8 cellular contexts compared by ENCODE assay signal in the genomic region with DNA sequence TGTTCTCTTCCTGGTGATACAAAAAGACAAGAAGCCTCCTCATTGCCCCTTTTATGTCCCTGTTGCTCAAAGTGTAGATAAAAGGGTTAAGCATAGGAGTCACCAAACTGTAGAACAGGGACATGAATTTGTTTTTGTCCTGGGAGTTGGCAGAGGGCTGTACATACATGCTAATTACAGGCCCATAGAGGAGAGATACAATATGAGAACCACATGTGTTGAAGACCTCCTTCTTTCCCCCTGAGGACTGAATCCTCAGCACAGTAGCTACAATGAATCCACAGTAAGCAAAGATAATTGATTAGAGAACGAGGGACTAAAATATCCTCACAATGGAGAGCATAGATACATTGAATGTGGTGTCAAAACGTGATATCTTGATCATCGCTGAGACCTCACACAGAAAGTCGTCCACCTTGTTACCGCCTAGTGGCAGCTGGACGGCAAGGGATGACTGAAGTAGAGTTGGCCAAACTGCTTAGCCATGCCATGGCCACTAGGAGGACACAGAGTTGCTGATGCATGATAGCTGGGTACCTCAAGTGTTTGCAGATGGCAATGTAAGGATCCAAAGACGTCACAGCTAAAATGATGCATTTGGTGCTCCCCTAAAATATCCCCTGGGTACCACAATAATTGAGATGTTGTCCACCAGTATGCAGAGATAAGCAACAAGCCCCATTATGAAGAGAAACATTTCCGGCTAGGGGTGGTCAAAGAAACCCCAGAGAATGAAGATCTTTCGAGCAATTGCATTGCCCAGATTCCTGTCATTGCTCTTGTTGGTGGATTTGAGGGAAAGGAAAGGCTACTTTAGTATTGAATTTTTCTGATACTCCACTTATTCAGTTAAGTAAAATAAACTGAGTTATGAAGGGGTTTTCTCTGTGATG. TPM values are rescaled to one million over a fixed set of nuclear protein-coding genes. Genes with fewer than 3 reads are reported as not detected.
A peak's percentile ranks its signal among the peaks of the same experiment; 100 is the strongest.
DNase-seq lines count a peak whose midpoint lies in the region; ATAC-seq and TF ChIP-seq lines count a peak whose summit lies in the region.

No MANE protein-coding gene starts in this region.

- H3K4me3 ChIP-seq in upper lobe of right lung: no peak overlapping the region

- in situ Hi-C loops in SK-MEL-5 (cut with HindIII; ENCODE audit: low pct_unique_long_range_greater_than_20kb, low sequenced_read_pairs): no loop called here

- H3K27me3 ChIP-seq in upper lobe of right lung: no peaks in the 10 kb centered on the region

- DNase-seq in NCI-H1105 treated with DMSO at 0.1 percent for 48 hours (lab: John Stamatoyannopoulos, UW) (peak; percentile 25), NCI-H1105 (lab: John Stamatoyannopoulos, UW) (no peak), SK-MEL-5 (ENCODE audit: low read depth, low spot score) (peak; percentile 74), foreskin melanocyte (peak; percentile 1), upper lobe of right lung (no peak), middle frontal gyrus (ENCODE audit: extremely low spot score, low spot score) (no peak)
- DNase-seq in activated effector memory CD4-positive, alpha-beta T cell treated with Interleukin-2 at 50 U/mL for 16 hours: no peak

- intact Hi-C loops in upper lobe of right lung (cut with DNase I): no loop called here

- no peak overlapping the region for H3K27ac ChIP-seq in upper lobe of right lung

- no peaks in the 10 kb centered on the region for H3K9me3 ChIP-seq in upper lobe of right lung

- no peaks in the 10 kb centered on the region for H3K36me3 ChIP-seq in upper lobe of right lung

- H3K4me1 ChIP-seq in upper lobe of right lung: no peaks in the 10 kb centered on the region

- peak; percentile 82 for ATAC-seq in HG03159 (IDR thresholded peaks at IDR 0.05; ENCODE audit: unreplicated experiment)
- ATAC-seq in upper lobe of right lung: peak; percentile 69

- TF ChIP-seq CTCF in upper lobe of right lung (IDR thresholded peaks at IDR 0.05): peak; percentile 46

RNA-seq across cellular contexts. Expression of gene OR2B3, which starts 15.0 kb away (rescaled TPM):
- not detected in 2 replicates for total RNA-seq in SK-MEL-5 (2014; rRNA removed; shearing (Covaris generic))
- polyA plus RNA-seq in SK-MEL-5 (2015; cell fraction: cytosol; rRNA removed): not detected in 2 replicates
- polyA plus RNA-seq in SK-MEL-5 (2015; cell fraction: nucleus; rRNA removed): not detected in 2 replicates
- total RNA-seq in upper lobe of right lung: not detected

RNA-seq across cellular contexts. Expression of gene OR2W1, which starts 27.1 kb away (rescaled TPM):
- not detected in 2 replicates for total RNA-seq in SK-MEL-5 (2014; rRNA removed; shearing (Covaris generic))
- polyA plus RNA-seq in SK-MEL-5 (2015; cell fraction: cytosol; rRNA removed): not detected in 2 replicates
- polyA plus RNA-seq in SK-MEL-5 (2015; cell fraction: nucleus; rRNA removed): not detected in 2 replicates
- not detected for total RNA-seq in upper lobe of right lung

RNA-seq across cellular contexts. Expression of gene OR2J1, which starts 27.2 kb away (rescaled TPM):
- not detected in 2 replicates for total RNA-seq in SK-MEL-5 (2014; rRNA removed; shearing (Covaris generic))
- not detected in 2 replicates for polyA plus RNA-seq in SK-MEL-5 (2015; cell fraction: cytosol; rRNA removed)
- polyA plus RNA-seq in SK-MEL-5 (2015; cell fraction: nucleus; rRNA removed): not detected in 2 replicates
- not detected for total RNA-seq in upper lobe of right lung

RNA-seq across cellular contexts. Expression of gene OR2J3, which starts 35.8 kb away (rescaled TPM):
- total RNA-seq in SK-MEL-5 (2014; rRNA removed; shearing (Covaris generic)): not detected in 2 replicates
- polyA plus RNA-seq in SK-MEL-5 (2015; cell fraction: cytosol; rRNA removed): not detected in 2 replicates
- polyA plus RNA-seq in SK-MEL-5 (2015; cell fraction: nucleus; rRNA removed): not detected in 2 replicates
- not detected for total RNA-seq in upper lobe of right lung

Comparison
In these comparisons a context has a peak if more than half of its experiments do, and no peak if none do; other contexts are left out.
1. DNase-seq: peak in NCI-H1105 treated with DMSO at 0.1 percent for 48 hours (single experiment), SK-MEL-5 (single experiment) and foreskin melanocyte (single experiment); none in NCI-H1105 (single experiment), upper lobe of right lung (single experiment), middle frontal gyrus (single experiment) and activated effector memory CD4-positive, alpha-beta T cell treated with Interleukin-2 at 50 U/mL for 16 hours (single experiment).